1 cellular context compared by ENCODE assay signal in genomic region chr9:36866840-36867239, GRCh38.
TF ChIP-seq lines count a peak whose summit lies in the region.

No MANE protein-coding gene starts in this region.

TF ChIP-seq in SK-N-SH treated with all-trans-retinoic acid at 6 μM for 48 hours, 23 proteins besides CTCF, POLR2A, EP300 and RAD21 (continued from another document):
- TF ChIP-seq PATZ1 (CRISPR knock-in tag; IDR thresholded peaks at IDR 0.05; ENCODE audit: borderline replicate concordance) (no peak), TSHZ2 (CRISPR knock-in tag; IDR thresholded peaks at IDR 0.05) (no peak)
